In the genomic region with DNA sequence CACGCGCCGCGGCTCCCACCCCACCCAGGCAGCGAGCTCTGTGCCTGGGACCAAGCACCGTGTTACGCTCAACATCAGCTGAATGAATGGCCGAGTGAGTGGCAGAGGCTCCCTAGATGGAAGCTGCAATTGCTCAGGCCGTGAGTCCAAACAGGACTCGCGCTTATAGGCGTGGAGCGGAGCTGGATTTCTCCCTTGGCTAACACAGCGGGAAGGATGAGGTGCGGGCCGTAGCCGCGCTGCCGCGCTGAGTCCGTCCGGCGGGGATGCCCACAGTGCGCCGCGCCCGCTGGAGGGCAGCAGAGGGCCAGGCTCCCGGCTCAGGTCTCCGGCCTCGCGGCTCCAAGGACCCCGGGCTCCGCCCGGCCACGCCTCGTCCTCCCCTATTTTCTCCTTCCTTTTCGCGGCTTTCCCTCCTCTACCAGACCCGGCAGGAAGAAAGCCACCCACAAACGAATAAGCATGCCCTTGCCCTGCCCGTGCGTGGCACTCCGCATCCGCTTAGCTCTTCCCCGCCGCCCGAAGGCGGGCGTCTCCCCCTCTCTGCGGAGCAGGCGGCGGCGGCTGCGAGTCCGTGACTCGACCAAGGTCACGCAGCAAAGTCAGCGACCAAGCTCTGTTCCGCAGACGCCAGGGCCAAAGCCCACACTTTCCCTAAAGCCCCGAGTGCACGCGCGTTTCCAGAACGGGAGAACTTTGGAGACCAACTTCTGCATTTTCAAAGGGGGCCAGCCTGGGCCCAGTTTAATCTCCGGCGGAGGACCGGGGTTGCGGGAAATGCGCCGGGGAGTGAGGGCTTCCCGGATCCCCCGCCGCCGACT, we compare ENCODE assay signal across 8 cellular contexts. TPM values are rescaled to one million over a fixed set of nuclear protein-coding genes. Genes with fewer than 3 reads are reported as not detected.
DNase-seq lines count a peak whose midpoint lies in the region; ATAC-seq and TF ChIP-seq lines count a peak whose summit lies in the region.

No MANE protein-coding gene starts in this region.

- H3K27me3 Mint-ChIP-seq in MCF 10A (ENCODE audit: insufficient read depth, unreplicated experiment): no peaks in the 10 kb centered on the region

- no peaks in the 10 kb centered on the region for H3K9me3 Mint-ChIP-seq in MCF 10A (ENCODE audit: unreplicated experiment)

- peaks cover 18% of the 10 kb centered on the region for H3K4me1 ChIP-seq in skeletal muscle satellite cell (ENCODE audit: control insufficient read depth, insufficient read depth, low read length)

- BruUV-seq in MCF 10A (replicated peaks; lab: Mats Ljungman, UMichigan): no TSS peak

- CTCF ChIA-PET in MCF 10A (lab: Yijun Ruan, JAX): interaction anchor here (0.5 to 3.5 kb wide), 48 partner anchors 9 to 1660 kb away, joined by 3 to 62 read pairs (median 4); a partner anchor contains a TSS

- H3K9me3 ChIP-seq in skeletal muscle satellite cell (replicated peaks; ENCODE audit: low read length): no peaks in the 10 kb centered on the region

- peak overlapping the region; percentile 95 for H3K4me2 ChIP-seq in skeletal muscle satellite cell (ENCODE audit: low read length)

- POLR2A ChIA-PET in MCF 10A (lab: Yijun Ruan, JAX): interaction anchor here (0.6 to 4.3 kb wide), 16 partner anchors 11 to 223 kb away, joined by 3 to 49 read pairs (median 4); a partner anchor contains a TSS

- H3K4me3 ChIP-seq in GM06990 (replicated peaks; ENCODE audit: low read depth, low read length) (peak overlapping the region; percentile 55), skeletal muscle satellite cell (ENCODE audit: low read length) (peak overlapping the region; percentile 83)

- TF ChIP-seq CTCF in GM06990 (IDR thresholded peaks at IDR 0.05; ENCODE audit: insufficient read depth, low read length, poor library complexity, severe bottlenecking): peak; percentile 74
- peak; percentile 91 for TF ChIP-seq CTCF in MCF 10A (IDR thresholded peaks at IDR 0.05; ENCODE audit: unreplicated experiment)

- peak overlapping the region; percentile 84 for H3K4me3 Mint-ChIP-seq in MCF 10A (ENCODE audit: unreplicated experiment)

- H3K36me3 Mint-ChIP-seq in MCF 10A (ENCODE audit: insufficient read depth, unreplicated experiment): no peaks in the 10 kb centered on the region

- DNase-seq in GM06990 (ENCODE audit: extremely low read depth, insufficient read length) (peak; percentile 66), NCI-H146 (lab: John Stamatoyannopoulos, UW) (peak; percentile 76), UCSD-AML1 (lab: John Stamatoyannopoulos, UW; ENCODE audit: unreplicated experiment) (peak; percentile 81), MCF 10A (ENCODE audit: unreplicated experiment) (peak; percentile 84), iPS-NIHi7 (ENCODE audit: extremely low spot score) (peak; percentile 95)

- H3K4me1 Mint-ChIP-seq in MCF 10A (ENCODE audit: insufficient read depth, unreplicated experiment): peaks cover 24% of the 10 kb centered on the region

- intact Hi-C loops in MCF 10A (cut with micrococcal nuclease): loop anchor here (1.0 to 5.0 kb wide), 4 partner anchors 11 to 382 kb away; a partner anchor contains a TSS

- H3K36me3 ChIP-seq in GM06990 (ENCODE audit: control insufficient read depth, insufficient read depth, low read length) (no peaks in the 10 kb centered on the region), skeletal muscle satellite cell (ENCODE audit: insufficient read depth, low read length) (no peaks in the 10 kb centered on the region)

- peak overlapping the region; percentile 82 for H3K9ac ChIP-seq in skeletal muscle satellite cell (ENCODE audit: low read depth, low read length)

- peak; percentile 78 for ATAC-seq in HG02588 (IDR thresholded peaks at IDR 0.05; ENCODE audit: unreplicated experiment)
- no peak for ATAC-seq in HG02623 (IDR thresholded peaks at IDR 0.05; ENCODE audit: unreplicated experiment)

- peaks cover 3% of the 10 kb centered on the region; the same call in 1 of the 2 replicates for H3K27me3 ChIP-seq in GM06990 (replicated peaks; ENCODE audit: control insufficient read depth, insufficient read depth, low read length)
- peaks cover 37% of the 10 kb centered on the region for H3K27me3 ChIP-seq in skeletal muscle satellite cell (ENCODE audit: control insufficient read depth, insufficient read depth, low read length)

- peak overlapping the region; percentile 53 for H3K27ac Mint-ChIP-seq in MCF 10A (ENCODE audit: low read depth, unreplicated experiment)

RNA-seq across cellular contexts. Expression of a gene that starts 48.5 kb away (rescaled TPM):
- 9.5 and 15.6 TPM in 2 replicates for total RNA-seq in MCF 10A (2022)
- total RNA-seq in skeletal muscle satellite cell (2012; rRNA removed): 2.0 and 2.5 TPM in 2 replicates

RNA-seq across cellular contexts. Expression of a gene that starts 56.9 kb away (rescaled TPM):
- 23.9 and 24.1 TPM in 2 replicates for total RNA-seq in MCF 10A (2022)
- 21.0 and 22.8 TPM in 2 replicates for total RNA-seq in skeletal muscle satellite cell (2012; rRNA removed)
